Comparison of ENCODE assay signal across 8 cellular contexts in the genomic region with DNA sequence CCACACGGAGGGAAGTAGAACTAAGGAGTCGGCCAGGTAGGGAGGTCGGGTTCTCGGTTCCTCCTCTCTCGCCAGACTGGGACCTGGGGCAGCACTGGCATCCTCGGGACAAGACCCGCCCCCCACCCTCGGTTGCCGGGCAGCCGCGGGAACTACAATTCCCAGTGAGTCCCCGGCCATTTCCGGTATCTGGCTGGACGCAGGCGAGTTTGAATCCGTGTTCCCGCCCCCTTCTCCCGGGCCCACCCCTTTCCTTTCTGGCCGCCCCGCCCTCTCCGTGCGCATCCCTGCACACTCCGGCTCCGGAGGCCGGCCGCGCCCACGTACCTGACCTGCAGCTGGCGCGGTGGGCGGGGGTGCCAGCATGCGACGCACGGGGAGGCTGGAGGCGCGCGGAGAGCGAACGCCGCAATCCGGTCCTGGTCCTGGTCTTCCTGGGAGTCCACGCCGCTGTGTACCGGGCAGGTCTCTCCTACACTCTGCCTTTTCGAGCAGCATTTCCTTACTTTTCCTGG. TPM values are rescaled to one million over a fixed set of nuclear protein-coding genes. Genes with fewer than 3 reads are reported as not detected.
A peak's percentile ranks its signal among the peaks of the same experiment; 100 is the strongest.
DNase-seq lines count a peak whose midpoint lies in the region; ATAC-seq and TF ChIP-seq lines count a peak whose summit lies in the region.

No MANE protein-coding gene starts in this region.

- H3K36me3 Mint-ChIP-seq in activated CD4-positive, alpha-beta T cell treated with anti-CD3 and anti-CD28 coated beads for 36 hours (ENCODE audit: low read depth), result no peaks in the 10 kb centered on the region

- H3K27ac Mint-ChIP-seq in activated CD4-positive, alpha-beta T cell treated with anti-CD3 and anti-CD28 coated beads for 36 hours, result peak overlapping the region; percentile 89

- ATAC-seq in HG03342 (IDR thresholded peaks at IDR 0.05; ENCODE audit: unreplicated experiment) (peak; percentile 46), left lung (peak; percentile 96)
- ATAC-seq in activated CD4-positive, alpha-beta T cell treated with anti-CD3 and anti-CD28 coated beads for 36 hours, result peak; percentile 69

- TF ChIP-seq CTCF in AG09319 (IDR thresholded peaks at IDR 0.05; ENCODE audit: low read depth, low read length), result no peak
- no peak for TF ChIP-seq CTCF in left lung (IDR thresholded peaks at IDR 0.05)

- H3K4me3 Mint-ChIP-seq in activated CD4-positive, alpha-beta T cell treated with anti-CD3 and anti-CD28 coated beads for 36 hours, result peak overlapping the region; percentile 85

- peaks cover 16% of the 10 kb centered on the region for H3K27me3 Mint-ChIP-seq in activated CD4-positive, alpha-beta T cell treated with anti-CD3 and anti-CD28 coated beads for 36 hours

- DNase-seq in AG09319 (ENCODE audit: extremely low read depth, low read depth) (peak; percentile 35), NCI-H446 treated with DMSO at 0.1 percent for 48 hours (lab: John Stamatoyannopoulos, UW) (peak; percentile 55), dermis blood vessel endothelial cell (peak; percentile 69), left lung (peak; percentile 90)
- DNase-seq in activated CD4-positive, alpha-beta T cell treated with anti-CD3 and anti-CD28 coated beads for 36 hours, result peak; percentile 82
- peak; percentile 70 to 79 for DNase-seq in stimulated activated CD4-positive, alpha-beta T cell treated with anti-CD3 and anti-CD28 coated beads, Interleukin-2, amount 100 ng/mL, for 24 hours

- H3K9me3 Mint-ChIP-seq in activated CD4-positive, alpha-beta T cell treated with anti-CD3 and anti-CD28 coated beads for 36 hours (ENCODE audit: low read depth), result no peaks in the 10 kb centered on the region

- no peaks in the 10 kb centered on the region for H3K36me3 ChIP-seq in left lung

- H3K27me3 ChIP-seq in left lung, result peaks cover 0 to 11% of the 10 kb centered on the region in 2 donors

- peak overlapping the region; percentile 45 to 56 for H3K4me3 ChIP-seq in left lung

- POLR2A ChIA-PET in activated CD4-positive, alpha-beta T cell treated with anti-CD3 and anti-CD28 coated beads for 36 hours (lab: Charles Lee), result interaction anchor here (1.3 kb wide), 1 partner anchor 181 kb away, joined by 3 read pairs; no protein-coding TSS in a partner anchor

- no peaks in the 10 kb centered on the region for H3K4me1 ChIP-seq in left lung

- no peaks in the 10 kb centered on the region for H3K9me3 ChIP-seq in left lung

- CTCF ChIA-PET in activated CD4-positive, alpha-beta T cell treated with anti-CD3 and anti-CD28 coated beads for 36 hours (lab: Charles Lee), result no interaction called here

- H3K27ac ChIP-seq in left lung, result peak overlapping the region; percentile 65

- TF ChIP-seq POLR2A in GM19099 (IDR thresholded peaks at IDR 0.05; ENCODE audit: extremely low read depth, insufficient read length, low read depth), result peak; percentile 21

- H3K4me1 Mint-ChIP-seq in activated CD4-positive, alpha-beta T cell treated with anti-CD3 and anti-CD28 coated beads for 36 hours, result peaks cover 14% of the 10 kb centered on the region

- intact Hi-C loops in activated CD4-positive, alpha-beta T cell treated with anti-CD3 and anti-CD28 coated beads for 36 hours (cut with DNase I, micrococcal nuclease), result loop anchor here (1.0 to 10.0 kb wide), 6 partner anchors 20 to 402 kb away; partner anchors contain the start of genes IGBP1 (in 2 of the 2) and KIF4A (in 1 of the 2)
- intact Hi-C loops in left lung (cut with DNase I), result no loop called here

RNA-seq across cellular contexts. Expression of gene DLG3, which starts 10.2 kb away (rescaled TPM):
- total RNA-seq in activated CD4-positive, alpha-beta T cell treated with anti-CD3 and anti-CD28 coated beads for 36 hours, result 10 to 100 TPM; 18.4 to 27.8 TPM
- total RNA-seq in dermis blood vessel endothelial cell (0.88 and 1.7 TPM in 2 replicates), left lung (10 to 100 TPM; 22.3 to 29.9 TPM)

RNA-seq across cellular contexts. Expression of gene GDPD2, which starts 11.3 kb away (rescaled TPM):
- total RNA-seq in activated CD4-positive, alpha-beta T cell treated with anti-CD3 and anti-CD28 coated beads for 36 hours, result under 1 TPM in 1 of 2 experiments, not detected in 1; 0.11 TPM
- total RNA-seq in dermis blood vessel endothelial cell (0.17 TPM in 1 of 2 replicates, not detected in the other), left lung (not detected)

Comparison
In these comparisons a context has a peak if more than half of its experiments do, and no peak if none do; other contexts are left out.
1. Peak in every context shown above with its lines: DNase-seq, ATAC-seq, H3K4me3 ChIP-seq and H3K27ac ChIP-seq.
2. DNase-seq: peak in every context shown above with its lines; median percentile 90 in left lung; 82 in activated CD4-positive, alpha-beta T cell treated with anti-CD3 and anti-CD28 coated beads for 36 hours; 74 in stimulated activated CD4-positive, alpha-beta T cell treated with anti-CD3 and anti-CD28 coated beads, Interleukin-2, amount 100 ng/mL, for 24 hours; 69 in dermis blood vessel endothelial cell; 55 in NCI-H446 treated with DMSO at 0.1 percent for 48 hours; 35 in AG09319.
3. ATAC-seq: peak in every context shown above with its lines; median percentile 96 in left lung; 69 in activated CD4-positive, alpha-beta T cell treated with anti-CD3 and anti-CD28 coated beads for 36 hours; 46 in HG03342.
4. intact Hi-C loops: an anchor here in activated CD4-positive, alpha-beta T cell treated with anti-CD3 and anti-CD28 coated beads for 36 hours (1.0 to 10.0 kb wide); none called in left lung.